ENCODE assay signal across 1 cellular context in the genomic region with DNA sequence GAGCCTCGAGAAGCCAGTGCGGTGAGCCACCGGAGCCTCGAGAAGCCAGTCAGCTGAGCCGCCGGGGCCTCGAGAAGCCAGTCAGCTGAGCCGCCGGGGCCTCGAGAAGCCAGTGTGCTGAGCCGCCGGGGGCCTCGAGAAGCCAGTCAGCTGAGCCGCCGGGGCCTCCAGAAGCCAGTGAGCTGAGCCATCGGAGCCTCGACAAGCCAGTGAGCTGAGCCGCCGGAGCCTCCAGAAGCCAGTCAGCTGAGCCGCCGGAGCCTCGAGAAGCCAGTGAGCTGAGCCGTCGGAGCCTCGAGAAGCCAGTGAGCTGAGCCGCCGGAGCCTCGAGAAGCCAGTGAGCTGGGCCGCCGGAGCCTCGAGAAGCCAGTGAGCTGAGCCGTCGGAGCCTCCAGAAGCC.
A peak's percentile ranks its signal among the peaks of the same experiment; 100 is the strongest.
TF ChIP-seq lines count a peak whose summit lies in the region.

No MANE protein-coding gene starts in this region.

TF ChIP-seq in HepG2, 621 proteins besides CTCF, POLR2A, EP300 and RAD21:
- peak; percentile 49; the same call in 1 of the 2 replicates for TF ChIP-seq RBFOX2 (IDR thresholded peaks at IDR 0.05; ENCODE audit: low read depth, low read length)
